ENCODE assay signal across 16 cellular contexts in the genomic region with DNA sequence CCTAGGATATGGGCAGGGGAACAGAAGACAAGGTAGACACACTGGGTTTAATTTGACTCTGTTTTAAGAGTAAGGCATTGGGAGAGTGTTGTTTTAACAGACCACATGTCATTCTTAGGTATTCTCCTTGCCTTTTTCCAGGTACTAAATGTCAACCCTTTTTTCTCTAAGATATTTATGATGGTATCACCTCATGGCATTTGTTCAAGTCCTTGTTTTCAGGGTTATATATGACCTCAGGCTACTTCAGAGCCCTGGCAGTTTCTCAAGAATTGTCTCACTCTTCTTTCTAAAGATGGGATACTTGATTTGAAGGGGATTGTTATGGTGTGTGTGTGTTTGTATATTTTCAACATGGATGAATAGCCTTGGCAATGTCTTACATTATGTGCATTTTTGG.
DNase-seq lines count a peak whose midpoint lies in the region; ATAC-seq and TF ChIP-seq lines count a peak whose summit lies in the region.
"Had no signal": no experiment of that assay in that cellular context is flagged by ENCODE, and none has a peak within 500 bp of the region (broad histone marks: within the 10 kb centered on the region; RNA-seq: fewer than 3 reads in every experiment).

No MANE protein-coding gene starts in this region.

- POLR2A ChIA-PET in HEK293 (lab: Yijun Ruan, JAX), result no interaction called here

- H3K36me3 Mint-ChIP-seq in osteocyte (ENCODE audit: unreplicated experiment), result no peaks in the 10 kb centered on the region
- H3K36me3 Mint-ChIP-seq: CD14-positive monocyte; CD8-positive, alpha-beta T cell; IgD-negative memory B cell had no signal

- no peak overlapping the region for H3K9ac ChIP-seq in adipocyte (ENCODE audit: low read length)
- H3K9ac ChIP-seq: GM23248 had no signal

- CTCF ChIA-PET in HEK293 (lab: Yijun Ruan, JAX), result no interaction called here

- H3K4me1 ChIP-seq in HEK293 (ENCODE audit: control insufficient read depth, insufficient read depth, low read length) (peaks cover 6% of the 10 kb centered on the region), adipocyte (ENCODE audit: control insufficient read depth, insufficient read depth, low read length) (no peaks in the 10 kb centered on the region), psoas muscle (no peaks in the 10 kb centered on the region)
- H3K4me1 ChIP-seq: A549 had no signal

- TF ChIP-seq CTCF in HEK293 (tag by site-specific recombination; IDR thresholded peaks at IDR 0.05) (no peak), fibroblast of the aortic adventitia (IDR thresholded peaks at IDR 0.05; ENCODE audit: insufficient read depth, low read length) (no peak), osteocyte (IDR thresholded peaks at IDR 0.05) (no peak), psoas muscle (IDR thresholded peaks at IDR 0.05) (no peak)

- ATAC-seq in HG03045 (IDR thresholded peaks at IDR 0.05; ENCODE audit: unreplicated experiment) (no peak), psoas muscle (no peak)
- ATAC-seq: A549; CD8-positive, alpha-beta T cell; GM12878; HCT116 had no signal

- H3K4me1 Mint-ChIP-seq in osteocyte (ENCODE audit: unreplicated experiment), result no peaks in the 10 kb centered on the region
- H3K4me1 Mint-ChIP-seq: CD14-positive monocyte, IgD-negative memory B cell had no signal

- no peaks in the 10 kb centered on the region; a peak in 1 of 3 replicates for H3K36me3 ChIP-seq in HEK293 (ENCODE audit: control insufficient read depth in 2 of 2, insufficient read depth in 1 of 2, low read length in 2 of 2)
- no peaks in the 10 kb centered on the region for H3K36me3 ChIP-seq in adipocyte (ENCODE audit: control insufficient read depth, insufficient read depth, low read length, severe bottlenecking)
- no peaks in the 10 kb centered on the region for H3K36me3 ChIP-seq in psoas muscle (ENCODE audit: insufficient read depth in 1 of 2, low read depth in 1 of 2)

- no peak overlapping the region for H3K27ac Mint-ChIP-seq in osteocyte (ENCODE audit: unreplicated experiment)
- H3K27ac Mint-ChIP-seq: CD14-positive monocyte; CD8-positive, alpha-beta T cell; IgD-negative memory B cell had no signal

- H3K27me3 ChIP-seq in adipocyte (replicated peaks; ENCODE audit: control insufficient read depth, insufficient read depth, low read length) (no peaks in the 10 kb centered on the region), psoas muscle (ENCODE audit: insufficient read depth in 3 of 3, low read length in 2 of 3) (no peaks in the 10 kb centered on the region)

- peaks cover 32% of the 10 kb centered on the region for H3K27me3 Mint-ChIP-seq in osteocyte (ENCODE audit: unreplicated experiment)

- H3K4me3 ChIP-seq in HEK293 (ENCODE audit: low read depth, low read length) (no peak overlapping the region), adipocyte (ENCODE audit: low read length) (no peak overlapping the region), fibroblast of the aortic adventitia (ENCODE audit: low read depth, low read length) (no peak overlapping the region), psoas muscle (no peak overlapping the region)
- H3K4me3 ChIP-seq: A549, GM12878, GM23248 had no signal

- intact Hi-C loops in psoas muscle (cut with DNase I), result no loop called here

- H3K9me3 Mint-ChIP-seq in osteocyte (ENCODE audit: unreplicated experiment), result peaks cover 2% of the 10 kb centered on the region
- H3K9me3 Mint-ChIP-seq: CD8-positive, alpha-beta T cell; IgD-negative memory B cell had no signal

- no peak overlapping the region for H3K4me3 Mint-ChIP-seq in osteocyte (ENCODE audit: unreplicated experiment)
- H3K4me3 Mint-ChIP-seq: CD14-positive monocyte; CD8-positive, alpha-beta T cell; IgD-negative memory B cell had no signal

- H3K9me3 ChIP-seq in HEK293 (ENCODE audit: control insufficient read depth, insufficient read depth, low read depth, low read length), result no peaks in the 10 kb centered on the region
- H3K9me3 ChIP-seq in adipocyte (ENCODE audit: control insufficient read depth, low read length), result peaks cover under 1% of the 10 kb centered on the region
- H3K9me3 ChIP-seq in psoas muscle, result no peaks in the 10 kb centered on the region
- H3K9me3 ChIP-seq: A549 had no signal

- H3K27ac ChIP-seq in HEK293 (ENCODE audit: extremely low read depth, low read depth, low read length), result no peak overlapping the region
- H3K27ac ChIP-seq in temporal lobe (ENCODE audit: low read depth, low read length), result peak overlapping the region; percentile 29
- H3K27ac ChIP-seq in psoas muscle, result no peak overlapping the region
- H3K27ac ChIP-seq: A549, GM23248 had no signal

- DNase-seq in adipocyte (ENCODE audit: low read depth) (peak; percentile 4), fibroblast of the aortic adventitia (ENCODE audit: low read depth) (peak; percentile 14), osteocyte (ENCODE audit: extremely low spot score, unreplicated experiment) (no peak), psoas muscle (no peak)
- DNase-seq: CD8-positive, alpha-beta T cell; COR-L47; DMS53; GM23248 had no signal

TF ChIP-seq in HEK293, 187 proteins besides CTCF, POLR2A, EP300 and RAD21:
- no peak for TF ChIP-seq HOXD13 (CRISPR knock-in tag; IDR thresholded peaks at IDR 0.05; ENCODE audit: borderline replicate concordance)
- no peak for TF ChIP-seq ZBTB7A (tag by site-specific recombination; IDR thresholded peaks at IDR 0.05; ENCODE audit: low read depth)
- TF ChIP-seq PRDM10 (tag by site-specific recombination; IDR thresholded peaks at IDR 0.05), result 0 out of 2 replicates have a peak, but pooled peaks have one; percentile 15
- no peak for TF ChIP-seq ZNF211 (tag by site-specific recombination; IDR thresholded peaks at IDR 0.05; ENCODE audit: low read depth)
- no peak for TF ChIP-seq ZNF792 (tag by site-specific recombination; IDR thresholded peaks at IDR 0.05)
TF ChIP-seq in HEK293: peak in this region for 1.

Comparison
In these comparisons a context has a peak if more than half of its experiments do, and no peak if none do; other contexts are left out.
1. DNase-seq: peak in adipocyte (single experiment) and fibroblast of the aortic adventitia (single experiment); none in osteocyte (single experiment) and psoas muscle (0 of 2).